12 cellular contexts compared by ENCODE assay signal in the genomic region with DNA sequence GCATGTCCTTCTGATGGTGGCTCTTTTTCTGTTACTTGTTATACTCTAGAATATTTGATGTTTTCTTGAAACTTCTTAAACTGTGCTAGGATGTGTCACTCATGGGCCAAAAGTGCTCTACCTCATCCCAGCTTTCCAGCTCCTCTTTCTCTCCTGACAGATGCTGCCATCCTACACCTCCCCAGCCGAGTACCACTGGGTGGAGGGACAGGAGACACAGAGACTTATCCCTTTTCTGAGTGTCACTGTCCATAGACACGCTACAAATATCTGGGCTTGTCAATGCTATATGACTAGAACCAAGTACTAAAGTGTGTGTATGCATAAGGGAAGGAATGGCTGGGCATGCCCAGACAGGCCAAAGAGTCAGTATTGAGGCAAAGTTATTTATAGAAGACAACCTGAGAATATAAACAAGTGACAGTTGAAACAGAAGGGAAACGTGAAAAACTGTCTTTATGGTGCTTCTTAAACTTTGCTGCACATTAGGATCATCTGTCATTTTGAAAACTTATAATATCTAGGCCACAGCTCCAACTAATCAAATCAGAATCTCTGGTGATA.
DNase-seq lines count a peak whose midpoint lies in the region; ATAC-seq and TF ChIP-seq lines count a peak whose summit lies in the region.
"Had no signal": no experiment of that assay in that cellular context is flagged by ENCODE, and none has a peak within 500 bp of the region (broad histone marks: within the 10 kb centered on the region; RNA-seq: fewer than 3 reads in every experiment).

No MANE protein-coding gene starts in this region.

- intact Hi-C loops in ascending aorta (cut with DNase I): no loop called here

- no peak for TF ChIP-seq CTCF in ascending aorta (IDR thresholded peaks at IDR 0.05)
- no peak for TF ChIP-seq CTCF in osteoblast (IDR thresholded peaks at IDR 0.05; ENCODE audit: extremely low read depth, low read depth, low read length)

- peaks cover 11 to 12% of the 10 kb centered on the region in 2 donors for H3K4me1 ChIP-seq in ascending aorta
- H3K4me1 ChIP-seq in osteoblast (ENCODE audit: insufficient read depth, low read length): no peaks in the 10 kb centered on the region

- DNase-seq in NCI-H1436 (lab: John Stamatoyannopoulos, UW): peak; percentile 25
- DNase-seq in NCI-H1436 treated with DMSO at 0.1 percent for 48 hours (lab: John Stamatoyannopoulos, UW): no peak
- DNase-seq in ascending aorta (ENCODE audit: low spot score in 2 of 2): no peak
- no peak for DNase-seq in osteoblast (ENCODE audit: insufficient read length, low spot score, missing footprints)
- no peak for DNase-seq in HT-29 (ENCODE audit: low spot score)
- DNase-seq in dermis blood vessel endothelial cell: no peak
- DNase-seq: KG1; stimulated activated naive CD8-positive, alpha-beta T cell treated with anti-CD3 and anti-CD28 coated beads, Interleukin-15, amount 100 ng/mL, for 72 hours; SW 1271 had no signal

- H3K4me3 ChIP-seq in ascending aorta (no peak overlapping the region), osteoblast (ENCODE audit: insufficient read depth, low read length) (no peak overlapping the region)
- H3K4me3 ChIP-seq: heart left ventricle had no signal

- H2AFZ ChIP-seq in osteoblast (ENCODE audit: low read length): peak overlapping the region; percentile 76

- H3K36me3 ChIP-seq in ascending aorta (no peaks in the 10 kb centered on the region), osteoblast (ENCODE audit: insufficient read depth, low read length) (no peaks in the 10 kb centered on the region)
- H3K36me3 ChIP-seq: heart left ventricle had no signal

- no peaks in the 10 kb centered on the region for H3K27me3 ChIP-seq in ascending aorta
- no peaks in the 10 kb centered on the region for H3K27me3 ChIP-seq in osteoblast (ENCODE audit: insufficient read depth, low read length)
- H3K27me3 ChIP-seq: heart left ventricle had no signal

- H4K20me1 ChIP-seq in osteoblast (ENCODE audit: insufficient read depth, low read length): no peaks in the 10 kb centered on the region

- ATAC-seq in HG02870 (IDR thresholded peaks at IDR 0.05; ENCODE audit: unreplicated experiment): peak; percentile 61
- ATAC-seq in GM18519 (IDR thresholded peaks at IDR 0.05; ENCODE audit: low FRiP score, unreplicated experiment): no peak
- ATAC-seq: stimulated activated naive CD8-positive, alpha-beta T cell treated with anti-CD3 and anti-CD28 coated beads, Interleukin-15, amount 100 ng/mL, for 72 hours had no signal

- no peaks in the 10 kb centered on the region for H3K9me3 ChIP-seq in ascending aorta
- no peaks in the 10 kb centered on the region for H3K9me3 ChIP-seq in osteoblast (ENCODE audit: low read depth, low read length)

- H3K27ac ChIP-seq in ascending aorta (peak overlapping the region; percentile 29 to 53), osteoblast (ENCODE audit: low read depth, low read length) (no peak overlapping the region)

- no peak overlapping the region for H3K4me2 ChIP-seq in osteoblast (ENCODE audit: insufficient read depth, low read length)

- H3K79me2 ChIP-seq in osteoblast (ENCODE audit: insufficient read depth, low read length): no peaks in the 10 kb centered on the region
